In genomic region chr10:99832439-99832838, GRCh38 we compare ENCODE assay signal across 17 cellular contexts. TPM values are rescaled to one million over a fixed set of nuclear protein-coding genes. Genes with fewer than 3 reads are reported as not detected.
DNase-seq lines count a peak whose midpoint lies in the region; ATAC-seq, FAIRE-seq and TF ChIP-seq lines count a peak whose summit lies in the region.
"Had no signal": no experiment of that assay in that cellular context is flagged by ENCODE, and none has a peak within 500 bp of the region (broad histone marks: within the 10 kb centered on the region; RNA-seq: fewer than 3 reads in every experiment).

No MANE protein-coding gene starts in this region.

- H2BK5ac ChIP-seq in IMR-90 (ENCODE audit: low read depth, low read length, poor library complexity, severe bottlenecking), result peak overlapping the region; percentile 40

- peak overlapping the region; percentile 6; the same call in 1 of the 2 replicates for H3K18ac ChIP-seq in IMR-90 (ENCODE audit: low read depth, low read length)

- no peak for TF ChIP-seq EP300 in HepG2 (IDR thresholded peaks at IDR 0.05; ENCODE audit: low read depth in 2 of 2, low read length in 2 of 2)
- TF ChIP-seq EP300 in HepG2 (CRISPR knock-in tag; IDR thresholded peaks at IDR 0.05; ENCODE audit: borderline replicate concordance), result no peak

- peak overlapping the region; percentile 17; the same call in 1 of the 2 replicates for H3K23ac ChIP-seq in IMR-90 (ENCODE audit: low read depth, low read length)

- H3K9me1 ChIP-seq in IMR-90 (ENCODE audit: insufficient read depth, low read length), result peaks cover 14% of the 10 kb centered on the region; the same call in 1 of the 2 replicates

- H3K4me1 ChIP-seq in IMR-90 (ENCODE audit: control insufficient read depth, insufficient read depth, low read length), result peaks cover 14% of the 10 kb centered on the region
- peaks cover 25% of the 10 kb centered on the region for H3K4me1 ChIP-seq in HepG2 (ENCODE audit: insufficient read depth, low read length)
- H3K4me1 ChIP-seq in ascending aorta, result no peaks in the 10 kb centered on the region
- H3K4me1 ChIP-seq: BE2C had no signal

- no peaks in the 10 kb centered on the region; a peak in 1 of 4 replicates for H3K79me1 ChIP-seq in IMR-90 (ENCODE audit: low read depth in 1 of 2, low read length in 2 of 2)

- no peak overlapping the region for H2AK9ac ChIP-seq in IMR-90 (replicated peaks; ENCODE audit: low read depth, low read length, poor library complexity)

- TF ChIP-seq CTCF in IMR-90 (conservative IDR thresholded peaks at IDR 0.05; ENCODE audit: low read depth, low read length) (no peak), HepG2 (CRISPR knock-in tag; IDR thresholded peaks at IDR 0.05) (no peak), D721Med (IDR thresholded peaks at IDR 0.05; ENCODE audit: insufficient read depth, missing control alignments) (no peak), ascending aorta (IDR thresholded peaks at IDR 0.05) (no peak)

- CTCF ChIA-PET in IMR-90 (lab: Yijun Ruan, JAX), result interaction anchor here (0.6 kb wide), 1 partner anchor 18 kb away, joined by 4 read pairs; no protein-coding TSS in a partner anchor
- CTCF ChIA-PET in HepG2 (lab: Yijun Ruan, JAX; ENCODE audit: low intra/inter-chr PET ratio, low total read pairs), result no interaction called here

- ATAC-seq in IMR-90 (ENCODE audit: low read depth) (peak; percentile 18; the same call in 1 of the 2 replicates), HepG2 (no peak), HG03520 (IDR thresholded peaks at IDR 0.05; ENCODE audit: unreplicated experiment) (no peak)
- ATAC-seq: A549 had no signal

- no peak overlapping the region; the same call in 1 of the 2 replicates for H2BK20ac ChIP-seq in IMR-90 (ENCODE audit: low read depth, low read length)

- H3K9me3 ChIP-seq in IMR-90 (ENCODE audit: control insufficient read depth, insufficient read depth, low read length) (peaks cover 6% of the 10 kb centered on the region), HepG2 (ENCODE audit: low read length) (no peaks in the 10 kb centered on the region), ascending aorta (no peaks in the 10 kb centered on the region)
- H3K9me3 ChIP-seq: A549, BE2C had no signal

- DNase-seq in EH (ENCODE audit: low read depth) (peak; percentile 73), IMR-90 (no peak), amniotic epithelial cell (ENCODE audit: low read depth) (peak; percentile 46), HepG2 (ENCODE audit: low spot score) (no peak), D721Med (ENCODE audit: insufficient read length, low spot score) (no peak), ascending aorta (ENCODE audit: low spot score in 2 of 2) (no peak)
- DNase-seq: BE2C; CD4-positive, alpha-beta memory T cell; DMS153; DMS79 treated with DMSO at 0.1 percent for 48 hours; GF-D8; HCEC 1CT; KBM-7 had no signal

- no peak overlapping the region for H2AFZ ChIP-seq in IMR-90 (replicated peaks; ENCODE audit: low read length, poor library complexity)
- H2AFZ ChIP-seq in HepG2 (ENCODE audit: low read length), result no peak overlapping the region

- intact Hi-C loops in IMR-90 (cut with micrococcal nuclease) (loop anchor here (5.0 kb wide), 2 partner anchors 50 to 100 kb away; partner anchors contain the start of genes ABCC2, COX15 and CUTC), HepG2 (cut with micrococcal nuclease; ENCODE audit: unreplicated experiment) (no loop called here), ascending aorta (cut with DNase I) (no loop called here)

- H4K5ac ChIP-seq in IMR-90 (ENCODE audit: low read depth, low read length), result no peak overlapping the region

- no peak overlapping the region for H4K8ac ChIP-seq in IMR-90 (ENCODE audit: low read depth in 2 of 2, low read length in 2 of 2)

- peak overlapping the region; percentile 55 for H3K4ac ChIP-seq in IMR-90 (ENCODE audit: low read depth, low read length)

- H3K79me2 ChIP-seq in HepG2 (ENCODE audit: insufficient read depth, low read length), result no peaks in the 10 kb centered on the region

- 0 out of 2 replicates have a peak overlapping the region, but pooled peaks have one; percentile 48 for H2AK5ac ChIP-seq in IMR-90 (ENCODE audit: low read depth, low read length)

- FAIRE-seq in HepG2 (lab: Jason Lieb, UNC), result no peak
- no peak for FAIRE-seq in D721Med (lab: Jason Lieb, UNC)
- FAIRE-seq: A549, HTR-8/SVneo had no signal

- H3K56ac ChIP-seq in IMR-90 (ENCODE audit: extremely low read depth, insufficient read depth, low read length), result no peak overlapping the region

- no peaks in the 10 kb centered on the region for H3K27me3 ChIP-seq in IMR-90 (ENCODE audit: control insufficient read depth, insufficient read depth, low read length)
- H3K27me3 ChIP-seq in HepG2 (ENCODE audit: control insufficient read depth in 1 of 2, insufficient read depth in 2 of 2, low read length in 2 of 2), result no peaks in the 10 kb centered on the region
- no peaks in the 10 kb centered on the region for H3K27me3 ChIP-seq in ascending aorta
- H3K27me3 ChIP-seq: BE2C had no signal

- no peak overlapping the region for H4K91ac ChIP-seq in IMR-90 (ENCODE audit: insufficient read depth, low read depth, low read length)

- 54% methylated on average over 1 of the region's 2 CpGs; no CpG with 5 or more reads in 1 of the 2 experiments for WGBS in IMR-90 (ENCODE audit: extremely low coverage in 2 of 2, insufficient read length in 1 of 2), 2 experiments
- WGBS in HepG2 (ENCODE audit: low lambda C conversion rate), result 98% methylated on average over 2 of the region's 2 CpGs

- H2BK120ac ChIP-seq in IMR-90 (ENCODE audit: low read depth, low read length), result peak overlapping the region; percentile 83; the same call in 1 of the 2 replicates

- H3K4me3 ChIP-seq in IMR-90 (ENCODE audit: insufficient read depth, low read depth, low read length) (no peak overlapping the region), HepG2 (replicated peaks in 1 of 3; ENCODE audit: insufficient read depth in 1 of 3, low read depth in 2 of 3, low read length in 3 of 3) (no peak overlapping the region), ascending aorta (no peak overlapping the region)
- H3K4me3 ChIP-seq: A549 had no signal

- H3K36me3 ChIP-seq in IMR-90 (ENCODE audit: control insufficient read depth, insufficient read depth, low read length) (no peaks in the 10 kb centered on the region), HepG2 (replicated peaks in 1 of 2; ENCODE audit: control insufficient read depth in 1 of 2, insufficient read depth in 2 of 2, low read length in 2 of 2) (peaks cover 55 to 90% of the 10 kb centered on the region in 2 experiments), ascending aorta (no peaks in the 10 kb centered on the region)
- H3K36me3 ChIP-seq: BE2C had no signal

- no peak overlapping the region for H3K27ac ChIP-seq in IMR-90 (ENCODE audit: insufficient read depth, low read length)
- no peak overlapping the region for H3K27ac ChIP-seq in HepG2 (ENCODE audit: extremely low read length, insufficient read depth, low read length)
- no peak overlapping the region for H3K27ac ChIP-seq in ascending aorta
- H3K27ac ChIP-seq: C4-2B had no signal

- TF ChIP-seq RAD21 in IMR-90 (IDR thresholded peaks at IDR 0.05; ENCODE audit: low read length), result no peak
- TF ChIP-seq RAD21 in HepG2 (CRISPR knock-in tag; IDR thresholded peaks at IDR 0.05), result no peak

- H3K9ac ChIP-seq in IMR-90 (ENCODE audit: low read depth, low read length), result no peak overlapping the region
- H3K9ac ChIP-seq in HepG2 (ENCODE audit: insufficient read depth, low read depth, low read length), result no peak overlapping the region

- H4K20me1 ChIP-seq in IMR-90 (ENCODE audit: insufficient read depth, low read length) (no peaks in the 10 kb centered on the region), HepG2 (ENCODE audit: insufficient read depth, low read length) (no peaks in the 10 kb centered on the region; the same call in 1 of the 2 replicates)

- no peak overlapping the region for H3K14ac ChIP-seq in IMR-90 (replicated peaks; ENCODE audit: low read depth, low read length)

- dilution Hi-C loops in IMR-90 (cut with HindIII; ENCODE audit: low sequenced_read_pairs, unreplicated experiment), result no loop called here

- TF ChIP-seq POLR2A in IMR-90 (IDR thresholded peaks at IDR 0.05; ENCODE audit: low read depth, low read length) (no peak), HepG2 (IDR thresholded peaks at IDR 0.05; ENCODE audit: insufficient read depth in 1 of 2, low read depth in 2 of 2, low read length in 2 of 2) (no peak)

- POLR2A ChIA-PET in IMR-90 (lab: Charles Lee; ENCODE audit: unreplicated experiment) (no interaction called here), HepG2 (lab: Yijun Ruan, JAX) (no interaction called here)

- H3K4me2 ChIP-seq in IMR-90 (ENCODE audit: low read depth, low read length) (no peak overlapping the region), HepG2 (ENCODE audit: low read depth, low read length) (no peak overlapping the region)
- H3K4me2 ChIP-seq: A549 had no signal

- BruUV-seq in IMR-90 (replicated peaks; lab: Mats Ljungman, UMichigan) (no TSS peak), HepG2 (replicated peaks; lab: Mats Ljungman, UMichigan) (no TSS peak)

- H2BK15ac ChIP-seq in IMR-90 (ENCODE audit: low read depth, low read length), result peak overlapping the region; percentile 60; the same call in 1 of the 3 replicates

- in situ Hi-C loops in IMR-90 (cut with MboI; ENCODE audit: low sequenced_read_pairs) (loop anchor here (5.0 kb wide), 1 partner anchor 90 kb away; no protein-coding TSS in a partner anchor), HepG2 (cut with HindIII; ENCODE audit: extremely low pct_ligation_motif_present, low pct_unique_long_range_greater_than_20kb) (no loop called here)

RNA-seq across cellular contexts. Expression of gene ABCC2, which starts 50.0 kb away (rescaled TPM):
- total RNA-seq in IMR-90 (2012; rRNA removed) (0.28 and 0.36 TPM in 2 replicates), HepG2 (2016; rRNA removed; fragmentation: Illumina TruSeq; extraction: Trizol) (69.6 and 181 TPM in 2 replicates), ascending aorta (0.96 TPM)
- polyA plus RNA-seq in IMR-90 (2012; rRNA removed) (0.21 and 0.22 TPM in 2 replicates), HepG2 (2011; rRNA removed) (494 and 497 TPM in 2 replicates)
- polyA plus RNA-seq in IMR-90 (2012; cell fraction: cytosol; rRNA removed), result 0.05 TPM in 2 replicates
- 0.40 and 0.83 TPM in 2 replicates for polyA plus RNA-seq in IMR-90 (2012; cell fraction: nucleus; rRNA removed; ENCODE audit: low replicate concordance)
- 31.3 and 40.8 TPM in 2 replicates for total RNA-seq in HepG2 (2016; cell fraction: cytosol; rRNA removed; fragmentation: Illumina TruSeq; extraction: Trizol; ENCODE audit: low read depth)
- 67.7 and 182 TPM in 2 replicates for total RNA-seq in HepG2 (2016; cell fraction: insoluble cytoplasmic fraction; rRNA removed; fragmentation: Illumina TruSeq; extraction: Trizol)
- total RNA-seq in HepG2 (2016; cell fraction: membrane; rRNA removed; fragmentation: Illumina TruSeq; extraction: Trizol), result 50.0 and 56.1 TPM in 2 replicates
- 355 and 375 TPM in 2 replicates for total RNA-seq in HepG2 (2016; cell fraction: nucleus; rRNA removed; fragmentation: Illumina TruSeq; extraction: Trizol)
- polyA plus RNA-seq in HepG2 (2011; cell fraction: cytosol; rRNA removed), result 143 and 146 TPM in 2 replicates
- 1,936 and 2,090 TPM in 2 replicates for polyA plus RNA-seq in HepG2 (2011; cell fraction: nucleus; rRNA removed)
- polyA plus RNA-seq in HepG2 (2012), result 190 and 211 TPM in 2 replicates
- 15.4 and 16.6 TPM in 2 replicates for polyA plus RNA-seq in HepG2 (2016; cell fraction: cytosol; fragmentation: Illumina TruSeq; extraction: Trizol; ENCODE audit: low read depth)
- 60.6 and 62.7 TPM in 2 replicates for polyA plus RNA-seq in HepG2 (2016; cell fraction: insoluble cytoplasmic fraction; fragmentation: Illumina TruSeq; extraction: Trizol; ENCODE audit: low read depth)
- polyA plus RNA-seq in HepG2 (2016; cell fraction: membrane; fragmentation: Illumina TruSeq; extraction: Trizol; ENCODE audit: low read depth), result 30.7 and 37.6 TPM in 2 replicates
- 729 and 777 TPM in 2 replicates for polyA plus RNA-seq in HepG2 (2016; cell fraction: nucleus; fragmentation: Illumina TruSeq; extraction: Trizol; ENCODE audit: insufficient read depth, low read depth)
- polyA minus RNA-seq in HepG2 (2011; rRNA and poly(A)+ RNA removed; ENCODE audit: low replicate concordance), result 436 and 561 TPM in 2 replicates
- 86.9 and 93.4 TPM in 2 replicates for polyA minus RNA-seq in HepG2 (2011; cell fraction: cytosol; rRNA and poly(A)+ RNA removed)
- polyA minus RNA-seq in HepG2 (2011; cell fraction: nucleus; rRNA and poly(A)+ RNA removed), result 718 and 929 TPM in 2 replicates

Comparison
In these comparisons a context has a peak if more than half of its experiments do, and no peak if none do; other contexts are left out.
1. DNase-seq: peak in EH (single experiment) and amniotic epithelial cell (single experiment); none in IMR-90 (single experiment), HepG2 (single experiment), D721Med (single experiment) and ascending aorta (0 of 2).
2. RNA of gene ABCC2, which starts 50.0 kb away (total RNA-seq): 31.3 to 375 TPM in HepG2; 0.96 TPM in ascending aorta (single experiment) and 0.28 to 0.36 TPM in IMR-90; every median in the first group is over 10 times any median in the second.